ENCODE assay signal across 29 cellular contexts in the genomic region with DNA sequence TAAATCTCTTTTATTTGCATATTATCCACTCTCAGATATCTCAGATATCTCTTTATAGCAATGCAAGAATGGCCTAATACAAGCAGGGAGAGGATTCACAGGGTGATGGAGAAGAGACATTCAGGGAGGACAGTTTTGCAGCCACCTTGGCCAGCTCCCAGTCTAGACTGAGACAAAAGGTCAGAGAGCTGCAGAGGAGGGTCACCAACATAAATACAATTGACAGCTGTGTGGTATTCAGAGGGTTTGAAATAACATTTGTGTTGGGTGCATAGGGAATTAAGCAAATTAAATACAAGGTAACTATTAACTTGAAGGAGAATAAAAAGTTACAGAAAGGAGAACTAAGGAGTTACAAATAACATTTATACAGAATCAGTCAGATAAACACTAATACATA.
"Had no signal": no experiment of that assay in that cellular context is flagged by ENCODE, and none has a peak within 500 bp of the region (broad histone marks: within the 10 kb centered on the region; RNA-seq: fewer than 3 reads in every experiment).

No MANE protein-coding gene starts in this region.

- H3K9me3 Mint-ChIP-seq: activated CD4-positive, alpha-beta T cell treated with anti-CD3 and anti-CD28 coated beads, Interleukin-2, amount 10 ng/mL, durations not matched to agents 7 days and 5 days; activated naive CD4-positive, alpha-beta T cell treated with anti-CD3 and anti-CD28 coated beads, Interleukin-2, amount 50 U/mL, for 24 hours; activated naive CD8-positive, alpha-beta T cell treated with anti-CD3 and anti-CD28 coated beads, Interleukin-2, amount 50 U/mL, for 24 hours; activated T-cell treated with anti-CD3 and anti-CD28 coated beads, Interleukin-2, amount 50 U/mL, for 4 hours had no signal

- H3K4me3 Mint-ChIP-seq: activated CD4-positive, alpha-beta T cell treated with anti-CD3 and anti-CD28 coated beads, Interleukin-2, amount 10 ng/mL, durations not matched to agents 7 days and 5 days; activated CD8-positive, alpha-beta T cell treated with anti-CD3 and anti-CD28 coated beads for 36 hours; activated naive CD4-positive, alpha-beta T cell treated with anti-CD3 and anti-CD28 coated beads for 36 hours; activated naive CD4-positive, alpha-beta T cell treated with anti-CD3 and anti-CD28 coated beads, Interleukin-2, amount 50 U/mL, for 24 hours; activated naive CD8-positive, alpha-beta T cell treated with anti-CD3 and anti-CD28 coated beads for 36 hours; activated naive CD8-positive, alpha-beta T cell treated with anti-CD3 and anti-CD28 coated beads, Interleukin-2, amount 50 U/mL, for 24 hours; activated T-cell treated with anti-CD3 and anti-CD28 coated beads, Interleukin-2, amount 50 U/mL, for 4 hours; WTC11 had no signal

- H3K27ac Mint-ChIP-seq: activated CD4-positive, alpha-beta T cell treated with anti-CD3 and anti-CD28 coated beads, Interleukin-2, amount 10 ng/mL, durations not matched to agents 7 days and 5 days; activated CD8-positive, alpha-beta T cell treated with anti-CD3 and anti-CD28 coated beads for 36 hours; activated naive CD4-positive, alpha-beta T cell treated with anti-CD3 and anti-CD28 coated beads for 36 hours; activated naive CD4-positive, alpha-beta T cell treated with anti-CD3 and anti-CD28 coated beads, Interleukin-2, amount 50 U/mL, for 24 hours; activated naive CD8-positive, alpha-beta T cell treated with anti-CD3 and anti-CD28 coated beads for 36 hours; activated naive CD8-positive, alpha-beta T cell treated with anti-CD3 and anti-CD28 coated beads, Interleukin-2, amount 50 U/mL, for 24 hours; activated T-helper 2 cell treated with anti-CD3 and anti-CD28 coated beads, Interferon-gamma antibody, Interleukin-2, Interleukin-4, amounts not matched to agents 10 μg/mL and 5 μg/mL and 100 μg/mL, durations not matched to agents 14 hours and 24 hours and 36 hours; WTC11 had no signal

- H3K27me3 ChIP-seq: adrenal gland, body of pancreas, cardiac muscle cell, colonic mucosa, esophagus squamous epithelium, gastroesophageal sphincter had no signal

- H3K27me3 Mint-ChIP-seq: activated CD4-positive, alpha-beta T cell treated with anti-CD3 and anti-CD28 coated beads, Interleukin-2, amount 10 ng/mL, durations not matched to agents 7 days and 5 days; activated naive CD4-positive, alpha-beta T cell treated with anti-CD3 and anti-CD28 coated beads, Interleukin-2, amount 50 U/mL, for 24 hours; activated naive CD8-positive, alpha-beta T cell treated with anti-CD3 and anti-CD28 coated beads, Interleukin-2, amount 50 U/mL, for 24 hours had no signal

- H3K36me3 Mint-ChIP-seq: activated naive CD4-positive, alpha-beta T cell treated with anti-CD3 and anti-CD28 coated beads, Interleukin-2, amount 50 U/mL, for 24 hours; activated naive CD8-positive, alpha-beta T cell treated with anti-CD3 and anti-CD28 coated beads for 36 hours; WTC11 had no signal

- H3K27ac ChIP-seq: adrenal gland, body of pancreas, cardiac muscle cell, colonic mucosa, epithelial cell of prostate, esophagus squamous epithelium, gastroesophageal sphincter, VCaP had no signal

- DNase-seq: activated CD4-positive, alpha-beta T cell treated with anti-CD3 and anti-CD28 coated beads for 1 hour; activated CD4-positive, alpha-beta T cell treated with anti-CD3 and anti-CD28 coated beads for 4 hours; activated CD4-positive, alpha-beta T cell treated with anti-CD3 and anti-CD28 coated beads, Interleukin-2, amount 10 ng/mL, durations not matched to agents 7 days and 5 days; activated CD4-positive, alpha-beta T cell treated with anti-CD3 and anti-CD28 coated beads, Interleukin-2, amount 50 U/mL, for 48 hours; activated CD8-positive, alpha-beta memory T cell treated with anti-CD3 and anti-CD28 coated beads for 24 hours; activated CD8-positive, alpha-beta T cell treated with anti-CD3 and anti-CD28 coated beads for 36 hours; activated effector memory CD4-positive, alpha-beta T cell treated with anti-CD3 and anti-CD28 coated beads, Interleukin-2, amount 50 U/mL, for 16 hours; activated naive CD4-positive, alpha-beta T cell treated with anti-CD3 and anti-CD28 coated beads for 36 hours; activated naive CD8-positive, alpha-beta T cell treated with anti-CD3 and anti-CD28 coated beads for 36 hours; activated naive CD8-positive, alpha-beta T cell treated with anti-CD3 and anti-CD28 coated beads, Interleukin-2, amount 50 U/mL, for 24 hours; activated T-cell treated with anti-CD3 and anti-CD28 coated beads, Interleukin-2, amount 50 U/mL, for 4 hours; adrenal gland; amygdala; aorta; body of pancreas; central memory CD4-positive, alpha-beta T cell; cerebellar nuclear complex; colonic mucosa; effector CD8-positive, alpha-beta T cell; esophagus squamous epithelium; foreskin melanocyte; T-helper 2 cell had no signal

- H3K4me1 ChIP-seq: adrenal gland, body of pancreas, colonic mucosa, gastroesophageal sphincter had no signal

- H3K4me3 ChIP-seq: adrenal gland, body of pancreas, cardiac muscle cell, colonic mucosa, esophagus squamous epithelium, gastroesophageal sphincter had no signal

- H3K36me3 ChIP-seq: adrenal gland, cardiac muscle cell, colonic mucosa, esophagus squamous epithelium, gastroesophageal sphincter had no signal

- H3K9me3 ChIP-seq: adrenal gland, body of pancreas, colonic mucosa, esophagus squamous epithelium had no signal

- H3K4me1 Mint-ChIP-seq: activated CD4-positive, alpha-beta T cell treated with anti-CD3 and anti-CD28 coated beads, Interleukin-2, amount 10 ng/mL, durations not matched to agents 7 days and 5 days; activated naive CD4-positive, alpha-beta T cell treated with anti-CD3 and anti-CD28 coated beads, Interleukin-2, amount 50 U/mL, for 24 hours; activated naive CD8-positive, alpha-beta T cell treated with anti-CD3 and anti-CD28 coated beads, Interleukin-2, amount 50 U/mL, for 24 hours; WTC11 had no signal
